ENCODE assay signal across 26 cellular contexts in the genomic region with DNA sequence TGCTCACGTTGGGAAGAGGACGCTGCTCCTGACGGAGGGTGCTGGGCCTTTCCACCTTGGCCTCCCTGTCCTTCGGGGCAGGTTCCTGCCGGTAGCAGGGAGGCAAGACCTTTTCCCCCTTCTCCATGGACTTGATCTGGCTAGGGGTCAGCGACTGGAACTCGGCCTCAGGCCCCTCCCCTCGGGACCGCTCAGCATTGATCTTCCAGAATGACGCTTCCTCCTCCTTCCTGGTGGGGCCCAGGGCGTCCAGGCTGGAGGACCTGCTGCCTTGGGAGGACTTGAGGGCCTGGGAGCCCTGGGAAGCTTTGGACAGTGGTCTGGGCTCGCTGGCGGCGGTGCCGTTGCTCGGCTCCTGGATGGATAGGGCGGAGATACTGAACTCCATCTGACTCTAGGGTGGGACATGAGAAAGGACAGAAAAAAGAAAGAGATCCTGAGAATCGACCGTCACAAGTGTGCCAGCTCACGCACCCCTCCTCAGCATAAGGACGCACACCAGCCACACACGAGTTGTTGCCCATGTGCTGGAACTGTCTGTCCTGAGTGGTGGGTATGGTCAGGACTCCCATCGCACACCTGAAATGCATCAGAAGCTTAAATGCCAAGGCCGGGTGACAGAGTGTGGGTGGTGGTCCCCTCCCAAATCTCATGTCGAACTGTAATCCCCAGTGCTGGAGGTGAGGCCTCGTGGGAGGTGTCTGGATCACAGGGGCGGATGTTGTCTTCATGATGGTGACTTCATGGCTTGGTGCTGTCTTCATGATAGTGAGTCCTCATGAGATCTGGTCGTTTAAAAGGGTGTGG.
"Had no signal": no experiment of that assay in that cellular context is flagged by ENCODE, and none has a peak within 500 bp of the region (broad histone marks: within the 10 kb centered on the region; RNA-seq: fewer than 3 reads in every experiment).

No MANE protein-coding gene starts in this region.

- H3K4me2 ChIP-seq: hepatocyte, neural progenitor cell had no signal

- H3K9ac ChIP-seq: neural progenitor cell had no signal

- H3K4me3 ChIP-seq: hepatocyte, lower lobe of right lung, neural progenitor cell, skin epidermis, upper lobe of left lung, vagina had no signal

- H3K27me3 Mint-ChIP-seq: activated CD4-positive, alpha-beta memory T cell treated with anti-CD3 and anti-CD28 coated beads for 36 hours; activated CD4-positive, alpha-beta T cell treated with anti-CD3 and anti-CD28 coated beads, Interleukin-2, amount 10 ng/mL, durations not matched to agents 24 days and 14 days; activated naive CD4-positive, alpha-beta T cell treated with anti-CD3 and anti-CD28 coated beads, Interleukin-2, amount 10 ng/mL, durations not matched to agents 7 days and 5 days; activated naive CD8-positive, alpha-beta T cell treated with anti-CD3 and anti-CD28 coated beads, Interleukin-2, amount 10 ng/mL, durations not matched to agents 7 days and 5 days; naive thymus-derived CD8-positive, alpha-beta T cell; T-helper 17 cell had no signal

- H3K27ac Mint-ChIP-seq: activated CD4-positive, alpha-beta memory T cell treated with anti-CD3 and anti-CD28 coated beads for 36 hours; activated CD4-positive, alpha-beta T cell treated with anti-CD3 and anti-CD28 coated beads, Interleukin-2, amount 10 ng/mL, durations not matched to agents 24 days and 14 days; activated naive CD4-positive, alpha-beta T cell treated with anti-CD3 and anti-CD28 coated beads, Interleukin-2, amount 10 ng/mL, durations not matched to agents 7 days and 5 days; activated naive CD8-positive, alpha-beta T cell treated with anti-CD3 and anti-CD28 coated beads, Interleukin-2, amount 10 ng/mL, durations not matched to agents 7 days and 5 days; neural progenitor cell; T-helper 17 cell had no signal

- H3K9me3 Mint-ChIP-seq: activated CD4-positive, alpha-beta memory T cell treated with anti-CD3 and anti-CD28 coated beads for 36 hours; activated CD4-positive, alpha-beta T cell treated with anti-CD3 and anti-CD28 coated beads, Interleukin-2, amount 10 ng/mL, durations not matched to agents 24 days and 14 days; activated naive CD4-positive, alpha-beta T cell treated with anti-CD3 and anti-CD28 coated beads, Interleukin-2, amount 10 ng/mL, durations not matched to agents 7 days and 5 days; activated naive CD8-positive, alpha-beta T cell treated with anti-CD3 and anti-CD28 coated beads, Interleukin-2, amount 10 ng/mL, durations not matched to agents 7 days and 5 days; naive thymus-derived CD8-positive, alpha-beta T cell; neural progenitor cell had no signal

- DNase-seq: activated CD4-positive, alpha-beta memory T cell treated with anti-CD3 and anti-CD28 coated beads for 36 hours; activated CD4-positive, alpha-beta T cell treated with anti-CD3 and anti-CD28 coated beads, Interleukin-2, amount 10 ng/mL, durations not matched to agents 24 days and 14 days; activated CD8-positive, alpha-beta memory T cell treated with anti-CD3 and anti-CD28 coated beads, Interleukin-2, amount 50 U/mL, for 4 hours; activated gamma-delta T cell; activated naive CD4-positive, alpha-beta T cell treated with anti-CD3 and anti-CD28 coated beads, Interleukin-2, amount 10 ng/mL, durations not matched to agents 7 days and 5 days; activated naive CD8-positive, alpha-beta T cell treated with anti-CD3 and anti-CD28 coated beads, Interleukin-2, amount 10 ng/mL, durations not matched to agents 7 days and 5 days; activated T-cell treated with anti-CD3 and anti-CD28 coated beads, Interleukin-2, amount 50 U/mL, for 1 hour; brain microvascular endothelial cell; dermis blood vessel endothelial cell; effector CD4-positive, alpha-beta T cell; lower lobe of right lung; mesenchymal stem cell; naive thymus-derived CD8-positive, alpha-beta T cell; stimulated activated CD4-positive, alpha-beta T cell treated with anti-CD3 and anti-CD28 coated beads, Interleukin-12 subunit alpha, Interleukin-12 subunit beta, amount 100 ng/mL, for 4 hours; stimulated activated CD4-positive, alpha-beta T cell treated with anti-CD3 and anti-CD28 coated beads, Interleukin-4, amount 100 ng/mL, for 1 hour; stimulated activated naive CD8-positive, alpha-beta T cell treated with anti-CD3 and anti-CD28 coated beads, Interleukin-15, Interleukin-2, amounts not matched to agents 100 U/mL and 50 U/mL, for 24 hours; T-helper 17 cell; T1000; upper lobe of left lung; WERI-Rb-1 had no signal

- H3K4me3 Mint-ChIP-seq: activated CD4-positive, alpha-beta memory T cell treated with anti-CD3 and anti-CD28 coated beads for 36 hours; activated CD4-positive, alpha-beta T cell treated with anti-CD3 and anti-CD28 coated beads, Interleukin-2, amount 10 ng/mL, durations not matched to agents 24 days and 14 days; activated naive CD4-positive, alpha-beta T cell treated with anti-CD3 and anti-CD28 coated beads, Interleukin-2, amount 10 ng/mL, durations not matched to agents 7 days and 5 days; activated naive CD8-positive, alpha-beta T cell treated with anti-CD3 and anti-CD28 coated beads, Interleukin-2, amount 10 ng/mL, durations not matched to agents 7 days and 5 days; naive thymus-derived CD8-positive, alpha-beta T cell; neural progenitor cell; T-helper 17 cell had no signal

- H3K4me1 Mint-ChIP-seq: activated CD4-positive, alpha-beta T cell treated with anti-CD3 and anti-CD28 coated beads, Interleukin-2, amount 10 ng/mL, durations not matched to agents 24 days and 14 days; activated naive CD4-positive, alpha-beta T cell treated with anti-CD3 and anti-CD28 coated beads, Interleukin-2, amount 10 ng/mL, durations not matched to agents 7 days and 5 days; neural progenitor cell; T-helper 17 cell had no signal

- H2AFZ ChIP-seq: hepatocyte, neural progenitor cell had no signal

- H3K27me3 ChIP-seq: brain microvascular endothelial cell, hepatocyte, neural progenitor cell, upper lobe of left lung, vagina had no signal

- H3K9me3 ChIP-seq: lower lobe of right lung, upper lobe of left lung, vagina had no signal

- H3K27ac ChIP-seq: brain microvascular endothelial cell, hepatocyte, lower lobe of right lung, neural progenitor cell, skin epidermis, vagina, WERI-Rb-1 had no signal

- H3K4me1 ChIP-seq: neural progenitor cell had no signal

- H3K36me3 Mint-ChIP-seq: activated naive CD4-positive, alpha-beta T cell treated with anti-CD3 and anti-CD28 coated beads, Interleukin-2, amount 10 ng/mL, durations not matched to agents 7 days and 5 days; activated naive CD8-positive, alpha-beta T cell treated with anti-CD3 and anti-CD28 coated beads, Interleukin-2, amount 10 ng/mL, durations not matched to agents 7 days and 5 days had no signal

- ATAC-seq: activated CD4-positive, CD25-positive, alpha-beta regulatory T cell treated with anti-CD3 and anti-CD28 coated beads, Interleukin-2, amount 50 U/mL, for 24 hours; naive thymus-derived CD8-positive, alpha-beta T cell; sciatic nerve; stimulated activated naive CD8-positive, alpha-beta T cell treated with anti-CD3 and anti-CD28 coated beads, Interleukin-15, Interleukin-2, amounts not matched to agents 100 U/mL and 50 U/mL, for 24 hours; T-helper 17 cell had no signal

- H3K36me3 ChIP-seq: neural progenitor cell had no signal
